In the genomic region with DNA sequence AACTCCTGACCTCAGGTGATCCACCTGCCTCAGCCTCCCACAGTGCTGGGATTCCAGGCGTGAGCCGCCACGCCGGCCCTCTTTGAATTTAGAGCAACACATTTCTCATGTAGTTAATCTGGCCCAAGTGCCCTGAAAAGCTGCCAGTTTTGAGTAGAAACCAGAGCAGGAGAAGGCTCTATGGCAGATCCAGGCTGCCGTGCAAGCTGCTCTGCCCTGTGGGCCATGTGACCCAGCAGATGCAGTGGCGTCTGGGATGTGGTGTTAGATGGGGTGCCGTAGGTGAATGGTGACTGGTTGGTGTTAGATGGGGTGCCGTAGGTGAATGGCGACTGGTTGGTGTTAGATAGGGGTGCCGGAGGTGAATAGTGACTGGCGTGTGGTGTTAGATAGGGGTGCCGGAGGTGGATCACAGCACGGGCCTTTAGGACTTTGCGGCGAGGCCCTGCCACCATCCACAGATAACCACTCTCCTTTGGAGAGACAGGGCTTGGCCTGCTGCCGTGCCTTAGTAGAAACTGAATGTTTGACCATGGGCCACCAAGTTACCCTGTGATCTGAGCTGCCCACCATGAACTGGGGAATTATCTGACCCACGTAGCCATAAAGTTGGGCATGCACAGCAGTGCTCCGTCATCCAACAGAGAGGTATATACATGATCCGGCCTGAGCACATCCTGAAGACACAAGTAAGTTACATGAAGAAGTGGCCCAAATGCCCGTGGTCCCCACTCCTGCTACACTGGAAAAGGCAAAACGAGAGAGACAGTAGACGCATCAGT, we compare ENCODE assay signal across 36 cellular contexts. TPM values are rescaled to one million over a fixed set of nuclear protein-coding genes. Genes with fewer than 3 reads are reported as not detected.
"Had no signal": no experiment of that assay in that cellular context is flagged by ENCODE, and none has a peak within 500 bp of the region (broad histone marks: within the 10 kb centered on the region; RNA-seq: fewer than 3 reads in every experiment).

No MANE protein-coding gene starts in this region.

- H3K9me3 Mint-ChIP-seq: activated naive CD4-positive, alpha-beta T cell treated with anti-CD3 and anti-CD28 coated beads, Interleukin-2, amount 50 U/mL, for 24 hours; activated T-helper 2 cell treated with anti-CD3 and anti-CD28 coated beads, Interferon-gamma antibody, Interleukin-2, Interleukin-4, amounts not matched to agents 10 μg/mL and 5 μg/mL and 100 μg/mL, durations not matched to agents 14 hours and 24 hours and 36 hours had no signal

- H3K4me1 Mint-ChIP-seq: activated B cell treated with CpG ODN at 0.5 μM for 24 hours; activated naive CD4-positive, alpha-beta T cell treated with anti-CD3 and anti-CD28 coated beads, Interleukin-2, amount 50 U/mL, for 24 hours; activated naive CD8-positive, alpha-beta T cell treated with anti-CD3 and anti-CD28 coated beads, Interleukin-2, amount 10 ng/mL, durations not matched to agents 7 days and 5 days; T-cell had no signal

- H3K36me3 ChIP-seq: ascending aorta, Peyer's patch had no signal

- H3K27me3 Mint-ChIP-seq: activated naive CD4-positive, alpha-beta T cell treated with anti-CD3 and anti-CD28 coated beads, Interleukin-2, amount 50 U/mL, for 24 hours had no signal

- H3K4me1 ChIP-seq: ascending aorta, Peyer's patch had no signal

- H3K4me3 Mint-ChIP-seq: activated B cell treated with CpG ODN at 0.5 μM for 24 hours; activated CD8-positive, alpha-beta T cell treated with anti-CD3 and anti-CD28 coated beads for 36 hours; activated naive CD4-positive, alpha-beta T cell treated with anti-CD3 and anti-CD28 coated beads, Interleukin-2, amount 50 U/mL, for 24 hours; activated naive CD8-positive, alpha-beta T cell treated with anti-CD3 and anti-CD28 coated beads, Interleukin-2, amount 10 ng/mL, durations not matched to agents 7 days and 5 days; T-cell; T-helper 17 cell had no signal

- H3K27me3 ChIP-seq: ascending aorta, Peyer's patch had no signal

- DNase-seq: activated B cell treated with CpG ODN at 0.5 μM for 24 hours; activated CD4-positive, alpha-beta T cell treated with anti-CD3 and anti-CD28 coated beads for 4 hours; activated CD4-positive, alpha-beta T cell treated with anti-CD3 and anti-CD28 coated beads, Interleukin-2, amount 50 U/mL, for 4 hours; activated CD4-positive, CD25-positive, alpha-beta regulatory T cell treated with anti-CD3 and anti-CD28 coated beads, Interleukin-2, amount 50 U/mL, for 72 hours; activated CD8-positive, alpha-beta T cell treated with anti-CD3 and anti-CD28 coated beads for 36 hours; activated gamma-delta T cell; activated naive CD4-positive, alpha-beta T cell treated with Interleukin-2 at 50 U/mL for 16 hours; activated naive CD8-positive, alpha-beta T cell treated with anti-CD3 and anti-CD28 coated beads, Interleukin-2, amount 10 ng/mL, durations not matched to agents 7 days and 5 days; activated T-cell treated with anti-CD3 and anti-CD28 coated beads, Interleukin-2, amount 50 U/mL, for 1 hour; amygdala; MM.1S; MV-4-11; NCI-H1092; NCI-H1436 treated with DMSO at 0.1 percent for 48 hours; NCI-H1694 treated with DMSO at 0.1 percent for 48 hours; NCI-H2029; NCI-H510A; NCI-H526; NCI-H748 treated with DMSO at 0.1 percent for 48 hours; NK-92 treated with Interleukin-12 subunit alpha and Interleukin-12 subunit beta, amount 100 ng/mL, for 24 hours; PC-3; Peyer's patch; SIG-M5; T-cell; T-helper 17 cell; T-helper 9 cell had no signal

- ATAC-seq: activated CD8-positive, alpha-beta T cell treated with anti-CD3 and anti-CD28 coated beads for 36 hours; PC-3; Right ventricle myocardium inferior; SK-N-SH treated with all-trans-retinoic acid at 6 μM for 48 hours; T-cell; T-helper 17 cell had no signal

- H3K36me3 Mint-ChIP-seq: activated naive CD4-positive, alpha-beta T cell treated with anti-CD3 and anti-CD28 coated beads, Interleukin-2, amount 50 U/mL, for 24 hours; activated naive CD8-positive, alpha-beta T cell treated with anti-CD3 and anti-CD28 coated beads, Interleukin-2, amount 10 ng/mL, durations not matched to agents 7 days and 5 days; T-cell had no signal

- H3K27ac Mint-ChIP-seq: activated B cell treated with CpG ODN at 0.5 μM for 24 hours; activated CD8-positive, alpha-beta T cell treated with anti-CD3 and anti-CD28 coated beads for 36 hours; activated naive CD4-positive, alpha-beta T cell treated with anti-CD3 and anti-CD28 coated beads, Interleukin-2, amount 50 U/mL, for 24 hours; activated naive CD8-positive, alpha-beta T cell treated with anti-CD3 and anti-CD28 coated beads, Interleukin-2, amount 10 ng/mL, durations not matched to agents 7 days and 5 days; activated T-helper 2 cell treated with anti-CD3 and anti-CD28 coated beads, Interferon-gamma antibody, Interleukin-2, Interleukin-4, amounts not matched to agents 10 μg/mL and 5 μg/mL and 100 μg/mL, durations not matched to agents 14 hours and 24 hours and 36 hours; T-cell; T-helper 17 cell had no signal

- H3K27ac ChIP-seq: ascending aorta, KMS-11, Peyer's patch, RWPE1, VCaP had no signal

- H3K4me3 ChIP-seq: ascending aorta, Peyer's patch had no signal

- H3K4me2 ChIP-seq: KMS-11 had no signal

- H3K9ac ChIP-seq: KMS-11 had no signal

RNA-seq across cellular contexts. Expression of a gene that starts 32.7 kb away (rescaled TPM):
- total RNA-seq: ascending aorta, LHCN-M2, SK-MEL-5 had no signal
